ENCODE assay signal across 14 cellular contexts in the genomic region with DNA sequence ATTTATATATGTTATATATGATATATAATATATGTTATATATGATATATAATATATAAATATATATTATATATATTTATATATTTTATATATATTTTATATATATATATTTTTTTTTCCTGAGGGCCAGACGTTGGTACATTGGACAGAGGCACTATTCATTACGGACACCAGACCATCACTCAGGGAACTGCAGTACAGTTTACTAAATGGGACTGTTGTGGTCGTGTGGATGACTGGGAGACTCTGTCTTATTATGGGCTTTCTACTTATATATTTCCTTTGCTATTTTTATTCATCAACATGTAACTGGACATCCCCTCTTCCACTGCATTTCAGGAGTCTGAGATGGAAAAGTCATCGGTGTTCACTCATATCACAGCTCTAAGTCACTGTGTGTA.
"Had no signal": no experiment of that assay in that cellular context is flagged by ENCODE, and none has a peak within 500 bp of the region (broad histone marks: within the 10 kb centered on the region; RNA-seq: fewer than 3 reads in every experiment).

No MANE protein-coding gene starts in this region.

- H3K27ac Mint-ChIP-seq: dendritic cell treated with granulocyte-macrophage colony-stimulating factor and Interleukin-4, amounts not matched to agents 40 ng/mL and 50 ng/mL, for 4 days; endodermal cell; stimulated activated naive B cell treated with anti-CD40 and anti-IgM and Interleukin-4, amounts not matched to agents 10 μg/mL and 1 μg/mL and 100 μg/mL, for 72 hours; stimulated activated naive CD8-positive, alpha-beta T cell treated with anti-CD3 and anti-CD28 coated beads, Interleukin-15, amount 100 ng/mL, for 72 hours had no signal

- H3K9me3 Mint-ChIP-seq: dendritic cell treated with granulocyte-macrophage colony-stimulating factor and Interleukin-4, amounts not matched to agents 40 ng/mL and 50 ng/mL, for 4 days; endodermal cell; naive thymus-derived CD8-positive, alpha-beta T cell; stimulated activated naive B cell treated with anti-CD40 and anti-IgM and Interleukin-4, amounts not matched to agents 10 μg/mL and 1 μg/mL and 100 μg/mL, for 72 hours; stimulated activated naive CD8-positive, alpha-beta T cell treated with anti-CD3 and anti-CD28 coated beads, Interleukin-15, amount 100 ng/mL, for 72 hours had no signal

- H3K4me1 ChIP-seq: lower lobe of right lung, suprapubic skin, vagina had no signal

- H3K4me3 Mint-ChIP-seq: dendritic cell treated with granulocyte-macrophage colony-stimulating factor and Interleukin-4, amounts not matched to agents 40 ng/mL and 50 ng/mL, for 4 days; endodermal cell; naive thymus-derived CD8-positive, alpha-beta T cell; stimulated activated naive B cell treated with anti-CD40 and anti-IgM and Interleukin-4, amounts not matched to agents 10 μg/mL and 1 μg/mL and 100 μg/mL, for 72 hours had no signal

- H3K27ac ChIP-seq: epithelial cell of prostate, heart right ventricle, left ventricle myocardium inferior, lower lobe of right lung, ovary, suprapubic skin, vagina had no signal

- ATAC-seq: heart right ventricle had no signal

- H3K9me3 ChIP-seq: left ventricle myocardium inferior, lower lobe of right lung, ovary, suprapubic skin, vagina had no signal

- DNase-seq: effector CD8-positive, alpha-beta T cell; left ventricle myocardium inferior; lower lobe of right lung; occipital lobe; ovary had no signal

- H3K4me3 ChIP-seq: heart right ventricle, left ventricle myocardium inferior, lower lobe of right lung, ovary, suprapubic skin, vagina had no signal

- H3K27me3 Mint-ChIP-seq: naive thymus-derived CD8-positive, alpha-beta T cell; stimulated activated naive CD8-positive, alpha-beta T cell treated with anti-CD3 and anti-CD28 coated beads, Interleukin-15, amount 100 ng/mL, for 72 hours had no signal

- H3K36me3 Mint-ChIP-seq: naive thymus-derived CD8-positive, alpha-beta T cell; stimulated activated naive B cell treated with anti-CD40 and anti-IgM and Interleukin-4, amounts not matched to agents 10 μg/mL and 1 μg/mL and 100 μg/mL, for 72 hours had no signal

- H3K4me1 Mint-ChIP-seq: stimulated activated naive B cell treated with anti-CD40 and anti-IgM and Interleukin-4, amounts not matched to agents 10 μg/mL and 1 μg/mL and 100 μg/mL, for 72 hours had no signal

- H3K36me3 ChIP-seq: heart right ventricle, left ventricle myocardium inferior, lower lobe of right lung, ovary, suprapubic skin, vagina had no signal

- H3K27me3 ChIP-seq: ovary, vagina had no signal
